19 cellular contexts compared by ENCODE assay signal in the genomic region with DNA sequence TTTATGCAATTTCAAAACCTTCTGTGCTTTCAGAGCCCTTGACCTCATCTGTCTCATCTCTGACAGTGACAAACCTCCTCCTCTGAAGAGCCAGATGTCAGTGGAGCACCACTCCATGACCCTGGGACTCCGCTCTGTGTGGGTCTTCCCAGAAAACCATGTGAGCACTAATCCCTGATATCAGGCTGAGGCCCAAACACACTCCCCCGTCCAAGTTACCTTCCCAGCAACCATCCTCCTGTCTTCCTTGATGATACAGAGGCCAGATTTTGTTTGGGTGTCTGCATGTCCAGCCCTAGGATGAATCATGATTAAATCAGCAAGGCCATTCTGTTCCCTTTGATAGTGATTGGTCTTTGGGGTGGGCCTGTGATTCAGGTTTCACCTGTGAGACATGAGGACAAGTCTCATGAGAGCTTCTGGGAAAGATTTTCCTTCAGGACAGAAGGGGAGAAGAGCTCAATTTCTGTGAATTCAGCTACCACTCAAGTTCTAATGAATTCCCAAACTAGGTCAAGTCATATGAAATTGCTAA.
DNase-seq lines count a peak whose midpoint lies in the region; ATAC-seq and TF ChIP-seq lines count a peak whose summit lies in the region.
"Had no signal": no experiment of that assay in that cellular context is flagged by ENCODE, and none has a peak within 500 bp of the region (broad histone marks: within the 10 kb centered on the region; RNA-seq: fewer than 3 reads in every experiment).

No MANE protein-coding gene starts in this region.

- H3K36me3 ChIP-seq in DND-41 (ENCODE audit: insufficient read depth, low read length) = no peaks in the 10 kb centered on the region; the same call in 1 of the 2 replicates
- H3K36me3 ChIP-seq in neuronal stem cell (replicated peaks in 1 of 2; ENCODE audit: control insufficient read depth in 2 of 2, insufficient read depth in 2 of 2, low read length in 2 of 2) = no peaks in the 10 kb centered on the region

- no peak overlapping the region for H3K4me3 Mint-ChIP-seq in activated naive CD4-positive, alpha-beta T cell treated with anti-CD3 and anti-CD28 coated beads for 36 hours
- H3K4me3 Mint-ChIP-seq: CD8-positive, alpha-beta memory T cell; GM23338 had no signal

- H3K9me3 ChIP-seq in DND-41 (ENCODE audit: insufficient read depth, low read length, severe bottlenecking) = peaks cover 23% of the 10 kb centered on the region
- H3K9me3 ChIP-seq in neuronal stem cell (replicated peaks in 1 of 2; ENCODE audit: control insufficient read depth in 2 of 2, insufficient read depth in 1 of 2, low read depth in 1 of 2, low read length in 2 of 2) = peaks cover 6 to 21% of the 10 kb centered on the region in 2 donors

- ATAC-seq in DND-41 (ENCODE audit: insufficient read depth, low read depth) = no peak
- ATAC-seq: GM12878 had no signal

- no peak overlapping the region for H2BK5ac ChIP-seq in neuronal stem cell (ENCODE audit: low read length)

- H3K4ac ChIP-seq in neuronal stem cell (ENCODE audit: low read length) = no peak overlapping the region

- peaks cover 3% of the 10 kb centered on the region for H3K4me1 Mint-ChIP-seq in activated naive CD4-positive, alpha-beta T cell treated with anti-CD3 and anti-CD28 coated beads for 36 hours (ENCODE audit: low read depth)
- H3K4me1 Mint-ChIP-seq: CD8-positive, alpha-beta memory T cell had no signal

- H3K4me1 ChIP-seq in DND-41 (ENCODE audit: insufficient read depth, low read length) (peaks cover 29% of the 10 kb centered on the region), neuronal stem cell (ENCODE audit: control insufficient read depth in 2 of 2, insufficient read depth in 1 of 2, low read depth in 1 of 2, low read length in 2 of 2) (peaks cover 4 to 21% of the 10 kb centered on the region in 2 donors)

- no peak overlapping the region for H3K4me2 ChIP-seq in DND-41 (ENCODE audit: insufficient read depth, low read length)
- no peak overlapping the region for H3K4me2 ChIP-seq in neuronal stem cell (ENCODE audit: insufficient read depth, low read length, poor library complexity, severe bottlenecking)
- H3K4me2 ChIP-seq: GM23338 had no signal

- no peak overlapping the region for H2AK5ac ChIP-seq in neuronal stem cell (ENCODE audit: low read depth, low read length)

- H3K27ac ChIP-seq in DND-41 (ENCODE audit: low read length) (peak overlapping the region; percentile 0; the same call in 1 of the 2 replicates), angular gyrus (ENCODE audit: low read depth, low read length) (peak overlapping the region; percentile 64), neuronal stem cell (replicated peaks; ENCODE audit: low read length) (no peak overlapping the region)

- H3K9ac ChIP-seq in DND-41 (ENCODE audit: low read depth, low read length) (no peak overlapping the region), neuronal stem cell (ENCODE audit: low read depth, low read length, poor library complexity) (no peak overlapping the region)

- no peaks in the 10 kb centered on the region for H3K27me3 ChIP-seq in DND-41 (ENCODE audit: insufficient read depth, low read length, poor library complexity)
- no peaks in the 10 kb centered on the region for H3K27me3 ChIP-seq in neuronal stem cell (ENCODE audit: control insufficient read depth in 3 of 3, insufficient read depth in 3 of 3, low read depth in 1 of 3, low read length in 3 of 3)

- no peaks in the 10 kb centered on the region for H4K20me1 ChIP-seq in DND-41 (ENCODE audit: insufficient read depth, low read length)

- H2BK120ac ChIP-seq in neuronal stem cell (ENCODE audit: low read depth, low read length) = no peak overlapping the region

- POLR2A ChIA-PET in HEK293T (lab: Yijun Ruan, JAX) = no interaction called here

- DNase-seq in DND-41 (no peak), fibroblast of villous mesenchyme (ENCODE audit: low read depth) (peak; percentile 33), neuronal stem cell (ENCODE audit: low spot score) (no peak), HEK293T (ENCODE audit: extremely low spot score) (no peak), SKM-1 (lab: John Stamatoyannopoulos, UW; ENCODE audit: unreplicated experiment) (no peak)
- DNase-seq in activated naive CD4-positive, alpha-beta T cell treated with anti-CD3 and anti-CD28 coated beads for 36 hours = no peak
- DNase-seq in activated CD4-positive, alpha-beta T cell treated with anti-CD3 and anti-CD28 coated beads for 1 hour = no peak
- DNase-seq: 8988T; CD8-positive, alpha-beta memory T cell; GDM1; MV-4-11; NCI-H1436; NCI-H2029; NCI-H2171; NCI-H446; NCI-H69 had no signal

- CTCF ChIA-PET in activated naive CD4-positive, alpha-beta T cell treated with anti-CD3 and anti-CD28 coated beads for 36 hours (lab: Charles Lee) = interaction anchor here (1.4 kb wide), 1 partner anchor 11 kb away, joined by 3 read pairs; no protein-coding TSS in a partner anchor
- CTCF ChIA-PET in HEK293T (lab: Yijun Ruan, JAX) = no interaction called here

- H2AFZ ChIP-seq in DND-41 (ENCODE audit: low read depth, low read length) (no peak overlapping the region), neuronal stem cell (ENCODE audit: low read length) (no peak overlapping the region)
- H2AFZ ChIP-seq: GM23338 had no signal

- no peak overlapping the region for H4K91ac ChIP-seq in neuronal stem cell (ENCODE audit: low read depth, low read length, poor library complexity)

- WGBS in neuronal stem cell (ENCODE audit: extremely low coverage in 2 of 2, insufficient read length in 2 of 2, insufficient replicate concordance in 1 of 2), 2 donors = no CpG with 5 or more reads among the region's 2 CpGs

- H3K27ac Mint-ChIP-seq in activated naive CD4-positive, alpha-beta T cell treated with anti-CD3 and anti-CD28 coated beads for 36 hours = no peak overlapping the region
- H3K27ac Mint-ChIP-seq: CD8-positive, alpha-beta memory T cell; GM23338 had no signal

- no peak overlapping the region for H3K23ac ChIP-seq in neuronal stem cell (ENCODE audit: low read depth, low read length, poor library complexity)

- no peak overlapping the region for H4K8ac ChIP-seq in neuronal stem cell (ENCODE audit: low read depth, low read length)

- H2BK12ac ChIP-seq in neuronal stem cell (ENCODE audit: low read length) = no peak overlapping the region

- peaks cover 28% of the 10 kb centered on the region for H3K9me3 Mint-ChIP-seq in activated naive CD4-positive, alpha-beta T cell treated with anti-CD3 and anti-CD28 coated beads for 36 hours

- H3K36me3 Mint-ChIP-seq in activated naive CD4-positive, alpha-beta T cell treated with anti-CD3 and anti-CD28 coated beads for 36 hours (ENCODE audit: low read depth) = no peaks in the 10 kb centered on the region

- TF ChIP-seq CTCF in DND-41 (IDR thresholded peaks at IDR 0.05; ENCODE audit: borderline replicate concordance, extremely low read depth, low read length, poor library complexity, severe bottlenecking) (no peak), fibroblast of villous mesenchyme (IDR thresholded peaks at IDR 0.05; ENCODE audit: insufficient read depth, low read depth, low read length) (no peak)

- peak overlapping the region; percentile 48 for H3K18ac ChIP-seq in neuronal stem cell (ENCODE audit: low read length)

- no peak overlapping the region for H3K14ac ChIP-seq in neuronal stem cell (ENCODE audit: low read length)

- no peaks in the 10 kb centered on the region for H3K27me3 Mint-ChIP-seq in activated naive CD4-positive, alpha-beta T cell treated with anti-CD3 and anti-CD28 coated beads for 36 hours (ENCODE audit: low read depth)

- intact Hi-C loops in activated naive CD4-positive, alpha-beta T cell treated with anti-CD3 and anti-CD28 coated beads for 36 hours (cut with micrococcal nuclease) = no loop called here

- H3K4me3 ChIP-seq in DND-41 (ENCODE audit: low read depth in 1 of 2, low read length in 2 of 2) = no peak overlapping the region
- no peak overlapping the region for H3K4me3 ChIP-seq in fibroblast of villous mesenchyme (ENCODE audit: low read depth, low read length)
- no peak overlapping the region for H3K4me3 ChIP-seq in neuronal stem cell (ENCODE audit: low read length in 2 of 2)
- H3K4me3 ChIP-seq: GM12878, GM23338 had no signal

- no peaks in the 10 kb centered on the region for H3K79me1 ChIP-seq in neuronal stem cell (ENCODE audit: low read depth, low read length)

- H3K79me2 ChIP-seq in DND-41 (ENCODE audit: insufficient read depth, low read length) = no peaks in the 10 kb centered on the region

- H2BK15ac ChIP-seq in neuronal stem cell (ENCODE audit: low read length) = no peak overlapping the region

TF ChIP-seq in HEK293T, 16 proteins besides CTCF, POLR2A, EP300 and RAD21:
- no peak for TF ChIP-seq FOXM1 (IDR thresholded peaks at IDR 0.05; ENCODE audit: borderline replicate concordance)
- TF ChIP-seq, protein P1, sequence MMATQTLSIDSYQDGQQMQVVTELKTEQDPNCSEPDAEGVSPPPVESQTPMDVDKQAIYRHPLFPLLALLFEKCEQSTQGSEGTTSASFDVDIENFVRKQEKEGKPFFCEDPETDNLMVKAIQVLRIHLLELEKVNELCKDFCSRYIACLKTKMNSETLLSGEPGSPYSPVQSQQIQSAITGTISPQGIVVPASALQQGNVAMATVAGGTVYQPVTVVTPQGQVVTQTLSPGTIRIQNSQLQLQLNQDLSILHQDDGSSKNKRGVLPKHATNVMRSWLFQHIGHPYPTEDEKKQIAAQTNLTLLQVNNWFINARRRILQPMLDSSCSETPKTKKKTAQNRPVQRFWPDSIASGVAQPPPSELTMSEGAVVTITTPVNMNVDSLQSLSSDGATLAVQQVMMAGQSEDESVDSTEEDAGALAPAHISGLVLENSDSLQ (IDR thresholded peaks at IDR 0.05) = no peak
- no peak for TF ChIP-seq LEF1 (IDR thresholded peaks at IDR 0.05; ENCODE audit: borderline replicate concordance)
- TF ChIP-seq TARDBP (IDR thresholded peaks at IDR 0.05) = no peak
- TF ChIP-seq FOXK2 (IDR thresholded peaks at IDR 0.05) = no peak
- no peak for TF ChIP-seq CTBP1 (IDR thresholded peaks at IDR 0.05; ENCODE audit: borderline replicate concordance)
- TF ChIP-seq HDGF (IDR thresholded peaks at IDR 0.05; ENCODE audit: borderline replicate concordance) = no peak
- TF ChIP-seq SP1 (IDR thresholded peaks at IDR 0.05) = no peak
- TF ChIP-seq ARNT (IDR thresholded peaks at IDR 0.05) = no peak
- no peak for TF ChIP-seq SUZ12 (IDR thresholded peaks at IDR 0.05)
- TF ChIP-seq ZNF384 (IDR thresholded peaks at IDR 0.05) = no peak
- TF ChIP-seq L3MBTL2 (conservative IDR thresholded peaks at IDR 0.05) = no peak
- no peak for TF ChIP-seq BHLHE40 (IDR thresholded peaks at IDR 0.05; ENCODE audit: borderline replicate concordance)
- TF ChIP-seq ELF4 (IDR thresholded peaks at IDR 0.05) = no peak
- TF ChIP-seq NFRKB (IDR thresholded peaks at IDR 0.05) = no peak
- no peak for TF ChIP-seq FOXA1 (IDR thresholded peaks at IDR 0.05)
TF ChIP-seq in HEK293T: peak in this region for 0.
